ENCODE assay signal across 8 cellular contexts in genomic region chr17:44345497-44346026, GRCh38. TPM values are rescaled to one million over a fixed set of nuclear protein-coding genes. Genes with fewer than 3 reads are reported as not detected.
DNase-seq lines count a peak whose midpoint lies in the region; TF ChIP-seq lines count a peak whose summit lies in the region.

No MANE protein-coding gene starts in this region.

- H2AFZ ChIP-seq in ACC112 (ENCODE audit: low read length, unreplicated experiment), result peak overlapping the region; percentile 96

- peak; percentile 50 for DNase-seq in RPMI8226
- peak; percentile 38 for DNase-seq in astrocyte of the cerebellum (ENCODE audit: low read depth)
- peak; percentile 69 for DNase-seq in right atrium auricular region (ENCODE audit: low spot score)
- DNase-seq in pons (ENCODE audit: low spot score), result peak; percentile 76
- no peak for DNase-seq in mesenteric fat pad (ENCODE audit: low spot score)

- no peaks in the 10 kb centered on the region for H3K27me3 ChIP-seq in ACC112 (ENCODE audit: insufficient read depth, low read length)
- H3K27me3 ChIP-seq in right atrium auricular region, result no peaks in the 10 kb centered on the region

- H3K4me1 ChIP-seq in ACC112 (ENCODE audit: control insufficient read depth, insufficient read depth, low read length, unreplicated experiment) (no peaks in the 10 kb centered on the region), right atrium auricular region (peaks cover 0 to 18% of the 10 kb centered on the region in 2 donors)

- H3K79me2 ChIP-seq in ACC112 (ENCODE audit: control insufficient read depth, insufficient read depth, low read length, unreplicated experiment), result peaks cover 4% of the 10 kb centered on the region

- H3K4me3 ChIP-seq in ACC112 (ENCODE audit: low read depth, low read length) (peak overlapping the region; percentile 100), astrocyte of the cerebellum (ENCODE audit: low read depth, low read length) (peak overlapping the region; percentile 64), right atrium auricular region (peak overlapping the region; percentile 71 to 82)

- no peak for TF ChIP-seq EP300 in Ishikawa (IDR thresholded peaks at IDR 0.05; ENCODE audit: borderline replicate concordance)

- in situ Hi-C loops in astrocyte of the cerebellum (cut with HindIII; ENCODE audit: low sequenced_read_pairs), result no loop called here

- H3K27ac ChIP-seq in ACC112 (ENCODE audit: low read depth, low read length) (peak overlapping the region; percentile 31; the same call in 1 of the 2 replicates), right atrium auricular region (peak overlapping the region; percentile 84 to 92)

- no peaks in the 10 kb centered on the region for H3K36me3 ChIP-seq in ACC112 (ENCODE audit: insufficient read depth, low read length)
- H3K36me3 ChIP-seq in right atrium auricular region, result peaks cover 13% of the 10 kb centered on the region

- TF ChIP-seq CTCF in GM12873 (IDR thresholded peaks at IDR 0.05; ENCODE audit: insufficient read depth, low read depth, low read length, missing control alignments) (peak; percentile 76), astrocyte of the cerebellum (IDR thresholded peaks at IDR 0.05; ENCODE audit: low read depth, low read length, missing control alignments) (peak; percentile 66), right atrium auricular region (IDR thresholded peaks at IDR 0.05) (peak; percentile 16 to 56)

- peak; percentile 44; the same call in 1 of the 2 replicates for TF ChIP-seq RAD21 in Ishikawa (IDR thresholded peaks at IDR 0.05; ENCODE audit: low read depth)

- no peaks in the 10 kb centered on the region for H3K9me3 ChIP-seq in right atrium auricular region

TF ChIP-seq in Ishikawa, 13 proteins besides CTCF, POLR2A, EP300 and RAD21:
- TF ChIP-seq ZBTB7A (IDR thresholded peaks at IDR 0.05; ENCODE audit: low read depth), result 0 out of 2 replicates have a peak, but pooled peaks have one; percentile 73
- TF ChIP-seq TCF12 (IDR thresholded peaks at IDR 0.05; ENCODE audit: low read depth), result 0 out of 2 replicates have a peak, but pooled peaks have one; percentile 1
- TF ChIP-seq MAX (IDR thresholded peaks at IDR 0.05), result no peak
TF ChIP-seq in Ishikawa: peak in this region for 2.

RNA-seq across cellular contexts. Expression of gene GRN, which starts 0.5 kb away (rescaled TPM):
- total RNA-seq in right atrium auricular region (100 to 1,000 TPM; 258 to 290 TPM), mesenteric fat pad (278 TPM)

RNA-seq across cellular contexts. Expression of gene FAM171A2, which starts 18.1 kb away (rescaled TPM):
- 1 to 10 TPM; 2.4 to 3.3 TPM for total RNA-seq in right atrium auricular region
- total RNA-seq in mesenteric fat pad, result 3.0 TPM

RNA-seq across cellular contexts. Expression of gene SLC25A39, which starts 20.9 kb away (rescaled TPM):
- total RNA-seq in right atrium auricular region, result 10 to 100 TPM; 60.4 to 83.3 TPM
- total RNA-seq in mesenteric fat pad, result 60.0 TPM

RNA-seq across cellular contexts. Expression of gene RUNDC3A, which starts 37.2 kb away (rescaled TPM):
- total RNA-seq in right atrium auricular region, result 1 to 10 TPM; 1.7 to 4.5 TPM
- total RNA-seq in mesenteric fat pad, result 0.13 TPM

RNA-seq across cellular contexts. Expression of gene ITGA2B, which starts 43.9 kb away (rescaled TPM):
- total RNA-seq in right atrium auricular region, result 1 to 10 TPM; 1.0 to 2.6 TPM
- total RNA-seq in mesenteric fat pad, result 1.4 TPM
